Comparison of ENCODE assay signal across 10 cellular contexts in the genomic region with DNA sequence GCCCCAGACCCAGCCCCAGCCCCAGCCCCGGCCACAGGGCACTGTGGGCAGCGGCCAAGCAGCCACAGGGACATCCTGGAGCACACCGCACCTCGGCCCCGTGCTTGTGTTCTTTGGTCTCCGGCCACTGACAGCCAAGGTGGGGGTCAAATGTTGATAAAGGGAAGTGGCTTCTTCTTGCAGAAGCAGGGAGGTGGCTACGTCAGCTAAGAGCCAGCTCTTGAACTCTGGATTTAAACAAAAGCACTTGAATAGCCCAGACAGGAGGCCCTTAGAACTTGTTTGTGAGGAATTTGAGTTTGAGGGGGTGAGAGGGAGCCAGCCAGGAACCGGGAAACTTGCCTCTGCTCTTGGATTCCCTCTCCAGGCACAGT.
"Had no signal": no experiment of that assay in that cellular context is flagged by ENCODE, and none has a peak within 500 bp of the region (broad histone marks: within the 10 kb centered on the region; RNA-seq: fewer than 3 reads in every experiment).

No MANE protein-coding gene starts in this region.

- H3K27ac ChIP-seq: foreskin keratinocyte had no signal

- H3K27me3 ChIP-seq: foreskin keratinocyte had no signal

- ATAC-seq: activated T-helper 17 cell treated with anti-CD3 and anti-CD28 coated beads, Interleukin-2, amount 50 U/mL, for 72 hours; foreskin keratinocyte; sciatic nerve; stimulated activated naive CD8-positive, alpha-beta T cell treated with anti-CD3 and anti-CD28 coated beads, Interleukin-15, amount 100 ng/mL, for 72 hours had no signal

- H3K4me1 ChIP-seq: foreskin keratinocyte had no signal

- FAIRE-seq: endothelial cell of umbilical vein had no signal

- H3K4me3 Mint-ChIP-seq: activated T-helper 17 cell treated with anti-CD3 and anti-CD28 coated beads, Interleukin-2, amount 50 U/mL, for 72 hours; neural crest cell; stimulated activated naive CD8-positive, alpha-beta T cell treated with anti-CD3 and anti-CD28 coated beads, Interleukin-15, amount 100 ng/mL, for 72 hours had no signal

- H3K9me3 Mint-ChIP-seq: activated T-helper 17 cell treated with anti-CD3 and anti-CD28 coated beads, Interleukin-2, amount 50 U/mL, for 72 hours; neural crest cell; stimulated activated naive CD8-positive, alpha-beta T cell treated with anti-CD3 and anti-CD28 coated beads, Interleukin-15, amount 100 ng/mL, for 72 hours had no signal

- H3K4me1 Mint-ChIP-seq: activated T-helper 17 cell treated with anti-CD3 and anti-CD28 coated beads, Interleukin-2, amount 50 U/mL, for 72 hours; neural crest cell; stimulated activated naive CD8-positive, alpha-beta T cell treated with anti-CD3 and anti-CD28 coated beads, Interleukin-15, amount 100 ng/mL, for 72 hours had no signal

- DNase-seq: activated CD4-positive, CD25-positive, alpha-beta regulatory T cell treated with anti-CD3 and anti-CD28 coated beads, Interleukin-2, amount 50 U/mL, for 72 hours; activated naive CD4-positive, alpha-beta T cell treated with Interleukin-2 at 50 U/mL for 16 hours; anterior cingulate cortex; effector CD8-positive, alpha-beta T cell; foreskin keratinocyte; stimulated activated naive CD8-positive, alpha-beta T cell treated with anti-CD3 and anti-CD28 coated beads, Interleukin-15, amount 100 ng/mL, for 72 hours had no signal

- H3K27ac Mint-ChIP-seq: activated T-helper 17 cell treated with anti-CD3 and anti-CD28 coated beads, Interleukin-2, amount 50 U/mL, for 72 hours; stimulated activated naive CD8-positive, alpha-beta T cell treated with anti-CD3 and anti-CD28 coated beads, Interleukin-15, amount 100 ng/mL, for 72 hours had no signal
